In the genomic region with DNA sequence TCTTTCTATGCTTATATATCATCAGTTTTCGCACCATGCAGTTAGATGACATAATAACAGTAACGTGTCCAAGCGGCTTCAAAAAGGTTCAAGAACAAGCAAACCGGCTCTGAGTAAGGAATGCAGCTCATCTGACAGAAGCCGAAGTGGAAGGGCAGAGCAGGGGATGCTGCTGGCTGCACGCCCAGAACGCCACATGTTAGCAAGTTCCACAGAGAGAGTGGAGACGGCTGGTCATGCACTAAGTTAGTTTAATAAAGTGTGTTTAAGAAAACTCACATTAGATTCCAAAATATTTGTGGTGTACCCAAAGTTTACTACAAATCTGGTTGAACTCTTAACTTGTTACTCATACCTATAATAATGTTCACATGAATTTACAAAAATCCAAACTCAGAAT, we compare ENCODE assay signal across 9 cellular contexts.
DNase-seq lines count a peak whose midpoint lies in the region; ATAC-seq, FAIRE-seq and TF ChIP-seq lines count a peak whose summit lies in the region.
"Had no signal": no experiment of that assay in that cellular context is flagged by ENCODE, and none has a peak within 500 bp of the region (broad histone marks: within the 10 kb centered on the region; RNA-seq: fewer than 3 reads in every experiment).

No MANE protein-coding gene starts in this region.

- H3K36me3 Mint-ChIP-seq in stimulated activated memory B cell treated with anti-CD40 and anti-IgM and Interleukin-4, amounts not matched to agents 10 μg/mL and 1 μg/mL and 100 μg/mL, for 72 hours: no peaks in the 10 kb centered on the region
- no peaks in the 10 kb centered on the region for H3K36me3 Mint-ChIP-seq in natural killer cell

- no peaks in the 10 kb centered on the region for H3K4me1 ChIP-seq in pancreas
- H3K4me1 ChIP-seq: parathyroid adenoma had no signal

- no peak overlapping the region for H3K4me3 Mint-ChIP-seq in stimulated activated memory B cell treated with anti-CD40 and anti-IgM and Interleukin-4, amounts not matched to agents 10 μg/mL and 1 μg/mL and 100 μg/mL, for 72 hours
- H3K4me3 Mint-ChIP-seq in natural killer cell: no peak overlapping the region

- intact Hi-C loops in pancreas (cut with DNase I): no loop called here
- intact Hi-C loops in natural killer cell (cut with micrococcal nuclease): no loop called here

- ATAC-seq in pancreas (peak in 3 of 4 donors; percentile 53 to 72 (median 59)), natural killer cell (no peak)
- ATAC-seq in stimulated activated memory B cell treated with anti-CD40 and anti-IgM and Interleukin-4, amounts not matched to agents 10 μg/mL and 1 μg/mL and 100 μg/mL, for 72 hours: no peak

- WGBS in pancreas, 2 donors: 41 to 44% methylated on average over 8 of the region's 8 CpGs

- no peak overlapping the region for H3K27ac Mint-ChIP-seq in stimulated activated memory B cell treated with anti-CD40 and anti-IgM and Interleukin-4, amounts not matched to agents 10 μg/mL and 1 μg/mL and 100 μg/mL, for 72 hours
- H3K27ac Mint-ChIP-seq in natural killer cell: no peak overlapping the region

- H3K4me3 ChIP-seq in fibroblast of villous mesenchyme (ENCODE audit: low read depth, low read length): no peak overlapping the region
- H3K4me3 ChIP-seq in pancreas: no peak overlapping the region

- H3K4me1 Mint-ChIP-seq in stimulated activated memory B cell treated with anti-CD40 and anti-IgM and Interleukin-4, amounts not matched to agents 10 μg/mL and 1 μg/mL and 100 μg/mL, for 72 hours: no peaks in the 10 kb centered on the region
- H3K4me1 Mint-ChIP-seq in natural killer cell: no peaks in the 10 kb centered on the region

- H3K27me3 ChIP-seq in pancreas: no peaks in the 10 kb centered on the region

- no peaks in the 10 kb centered on the region for H3K9me3 ChIP-seq in pancreas

- H3K27ac ChIP-seq in pancreas: no peak overlapping the region
- H3K27ac ChIP-seq: parathyroid adenoma had no signal

- no peak for FAIRE-seq in pancreas (lab: Jason Lieb, UNC)

- no peaks in the 10 kb centered on the region for H3K9me3 Mint-ChIP-seq in stimulated activated memory B cell treated with anti-CD40 and anti-IgM and Interleukin-4, amounts not matched to agents 10 μg/mL and 1 μg/mL and 100 μg/mL, for 72 hours
- H3K9me3 Mint-ChIP-seq in natural killer cell: peaks cover 0 to 2% of the 10 kb centered on the region in 2 donors

- no peaks in the 10 kb centered on the region for H3K36me3 ChIP-seq in pancreas

- DNase-seq in GM03348 (ENCODE audit: low spot score): peak; percentile 91
- DNase-seq in RPMI8226: peak; percentile 56
- peak; percentile 97 for DNase-seq in fibroblast of villous mesenchyme (ENCODE audit: low read depth)
- peak; percentile 7 to 64 (median 39) for DNase-seq in pancreas
- DNase-seq in activated T-cell treated with anti-CD3 and anti-CD28 coated beads, Interleukin-2, amount 50 U/mL, for 48 hours: no peak
- no peak for DNase-seq in NCI-H1417 (lab: John Stamatoyannopoulos, UW)
- no peak for DNase-seq in natural killer cell

- TF ChIP-seq CTCF in fibroblast of villous mesenchyme (IDR thresholded peaks at IDR 0.05; ENCODE audit: insufficient read depth, low read depth, low read length) (no peak), pancreas (IDR thresholded peaks at IDR 0.05) (no peak), natural killer cell (IDR thresholded peaks at IDR 0.05) (no peak)

- H3K27me3 Mint-ChIP-seq in stimulated activated memory B cell treated with anti-CD40 and anti-IgM and Interleukin-4, amounts not matched to agents 10 μg/mL and 1 μg/mL and 100 μg/mL, for 72 hours: peaks cover 13% of the 10 kb centered on the region
- peaks cover 0 to 5% of the 10 kb centered on the region in 2 donors for H3K27me3 Mint-ChIP-seq in natural killer cell (ENCODE audit: low read depth in 2 of 2)

Comparison
In these comparisons a context has a peak if more than half of its experiments do, and no peak if none do; other contexts are left out.
1. DNase-seq: peak in GM03348 (single experiment), RPMI8226 (single experiment), fibroblast of villous mesenchyme (single experiment) and pancreas (6 of 6); none in activated T-cell treated with anti-CD3 and anti-CD28 coated beads, Interleukin-2, amount 50 U/mL, for 48 hours (0 of 2), NCI-H1417 (0 of 3) and natural killer cell (single experiment).
2. ATAC-seq: peak in pancreas (3 of 4); none in stimulated activated memory B cell treated with anti-CD40 and anti-IgM and Interleukin-4, amounts not matched to agents 10 μg/mL and 1 μg/mL and 100 μg/mL, for 72 hours (single experiment) and natural killer cell (0 of 3).